ENCODE assay signal across 16 cellular contexts in genomic region chr15:51168700-51169099, GRCh38.
DNase-seq lines count a peak whose midpoint lies in the region; ATAC-seq and TF ChIP-seq lines count a peak whose summit lies in the region.
"Had no signal": no experiment of that assay in that cellular context is flagged by ENCODE, and none has a peak within 500 bp of the region (broad histone marks: within the 10 kb centered on the region; RNA-seq: fewer than 3 reads in every experiment).

No MANE protein-coding gene starts in this region.

- no peak overlapping the region for H2AK9ac ChIP-seq in IMR-90 (replicated peaks; ENCODE audit: low read depth, low read length, poor library complexity)

- H3K9ac ChIP-seq in IMR-90 (ENCODE audit: low read depth, low read length): no peak overlapping the region
- H3K9ac ChIP-seq: BLaER1 had no signal

- intact Hi-C loops in IMR-90 (cut with micrococcal nuclease): loop anchor here (1.0 kb wide), 1 partner anchor 16 kb away; no protein-coding TSS in a partner anchor

- no peak overlapping the region for H3K27ac Mint-ChIP-seq in endothelial cell (ENCODE audit: unreplicated experiment)
- H3K27ac Mint-ChIP-seq: CD8-positive, alpha-beta memory T cell had no signal

- H2AK5ac ChIP-seq in IMR-90 (ENCODE audit: low read depth, low read length): no peak overlapping the region

- TF ChIP-seq RAD21 in IMR-90 (IDR thresholded peaks at IDR 0.05; ENCODE audit: low read length): no peak

- no peak overlapping the region for H4K8ac ChIP-seq in IMR-90 (ENCODE audit: low read depth in 2 of 2, low read length in 2 of 2)

- H3K9me3 Mint-ChIP-seq in endothelial cell (ENCODE audit: unreplicated experiment): no peaks in the 10 kb centered on the region
- H3K9me3 Mint-ChIP-seq: CD8-positive, alpha-beta memory T cell had no signal

- H4K20me1 ChIP-seq in IMR-90 (ENCODE audit: insufficient read depth, low read length): no peaks in the 10 kb centered on the region
- H4K20me1 ChIP-seq: BLaER1 had no signal

- no peak overlapping the region for H2BK5ac ChIP-seq in IMR-90 (ENCODE audit: low read depth, low read length, poor library complexity, severe bottlenecking)

- no peak overlapping the region for H3K14ac ChIP-seq in IMR-90 (replicated peaks; ENCODE audit: low read depth, low read length)

- BruUV-seq in IMR-90 (replicated peaks; lab: Mats Ljungman, UMichigan): no TSS peak

- no peak overlapping the region for H2BK15ac ChIP-seq in IMR-90 (ENCODE audit: low read depth, low read length)

- POLR2A ChIA-PET in IMR-90 (lab: Charles Lee; ENCODE audit: unreplicated experiment): no interaction called here

- no peak overlapping the region for H2AFZ ChIP-seq in IMR-90 (replicated peaks; ENCODE audit: low read length, poor library complexity)

- H3K79me1 ChIP-seq in IMR-90 (ENCODE audit: low read depth in 1 of 2, low read length in 2 of 2): no peaks in the 10 kb centered on the region

- dilution Hi-C loops in IMR-90 (cut with HindIII; ENCODE audit: low sequenced_read_pairs, unreplicated experiment): no loop called here

- no peak overlapping the region for H3K4me2 ChIP-seq in IMR-90 (ENCODE audit: low read depth, low read length)
- H3K4me2 ChIP-seq: BLaER1 had no signal

- H2BK20ac ChIP-seq in IMR-90 (ENCODE audit: low read depth, low read length): peak overlapping the region; percentile 33; the same call in 1 of the 2 replicates

- H3K56ac ChIP-seq in IMR-90 (ENCODE audit: extremely low read depth, insufficient read depth, low read length): no peak overlapping the region

- no peaks in the 10 kb centered on the region for H3K36me3 ChIP-seq in IMR-90 (ENCODE audit: control insufficient read depth, insufficient read depth, low read length)
- H3K36me3 ChIP-seq: BLaER1, HAP-1 had no signal

- H3K27me3 ChIP-seq in IMR-90 (ENCODE audit: control insufficient read depth, insufficient read depth, low read length): peaks cover 4% of the 10 kb centered on the region; the same call in 1 of the 2 replicates
- H3K27me3 ChIP-seq: BLaER1 had no signal

- no peak overlapping the region for H3K4me3 Mint-ChIP-seq in endothelial cell (ENCODE audit: unreplicated experiment)
- H3K4me3 Mint-ChIP-seq: CD8-positive, alpha-beta memory T cell had no signal

- H3K4me3 ChIP-seq in IMR-90 (ENCODE audit: insufficient read depth, low read depth, low read length): no peak overlapping the region
- H3K4me3 ChIP-seq: BLaER1, HAP-1 had no signal

- in situ Hi-C loops in IMR-90 (cut with MboI; ENCODE audit: low sequenced_read_pairs): no loop called here

- peaks cover 2% of the 10 kb centered on the region for H3K4me1 Mint-ChIP-seq in endothelial cell (ENCODE audit: unreplicated experiment)
- H3K4me1 Mint-ChIP-seq: CD8-positive, alpha-beta memory T cell had no signal

- H3K23ac ChIP-seq in IMR-90 (ENCODE audit: low read depth, low read length): no peak overlapping the region

- H4K91ac ChIP-seq in IMR-90 (ENCODE audit: insufficient read depth, low read depth, low read length): no peak overlapping the region

- peaks cover 5% of the 10 kb centered on the region; the same call in 1 of the 2 replicates for H3K4me1 ChIP-seq in IMR-90 (ENCODE audit: control insufficient read depth, insufficient read depth, low read length)
- H3K4me1 ChIP-seq: Caco-2, HAP-1 had no signal

- H2BK120ac ChIP-seq in IMR-90 (ENCODE audit: low read depth, low read length): peak overlapping the region; percentile 10; the same call in 1 of the 2 replicates

- H3K27me3 Mint-ChIP-seq in endothelial cell (ENCODE audit: unreplicated experiment): peaks cover 3% of the 10 kb centered on the region

- no peak for TF ChIP-seq POLR2A in IMR-90 (IDR thresholded peaks at IDR 0.05; ENCODE audit: low read depth, low read length)

- peak overlapping the region; percentile 36; the same call in 1 of the 2 replicates for H4K5ac ChIP-seq in IMR-90 (ENCODE audit: low read depth, low read length)

- H3K9me1 ChIP-seq in IMR-90 (ENCODE audit: insufficient read depth, low read length): no peaks in the 10 kb centered on the region; the same call in 1 of the 2 replicates

- H3K18ac ChIP-seq in IMR-90 (ENCODE audit: low read depth, low read length): no peak overlapping the region; the same call in 1 of the 2 replicates

- no peaks in the 10 kb centered on the region for H3K36me3 Mint-ChIP-seq in endothelial cell (ENCODE audit: low read depth, unreplicated experiment)
- H3K36me3 Mint-ChIP-seq: CD8-positive, alpha-beta memory T cell had no signal

- CTCF ChIA-PET in IMR-90 (lab: Yijun Ruan, JAX): interaction anchor here (0.6 to 4.0 kb wide), 2 partner anchors 24 to 33 kb away, joined by 6 to 20 read pairs; no protein-coding TSS in a partner anchor

- no peak overlapping the region for H3K4ac ChIP-seq in IMR-90 (ENCODE audit: low read depth, low read length)

- H3K27ac ChIP-seq in IMR-90 (ENCODE audit: insufficient read depth, low read length): no peak overlapping the region
- H3K27ac ChIP-seq: BLaER1, HL-60 had no signal

- DNase-seq in EH (ENCODE audit: low read depth): peak; percentile 15
- no peak for DNase-seq in IMR-90
- DNase-seq in fibroblast of peridontal ligament (ENCODE audit: extremely low read depth): peak; percentile 59
- DNase-seq in superior temporal gyrus (ENCODE audit: extremely low spot score): peak; percentile 50
- DNase-seq in UCSD-AML1 (lab: John Stamatoyannopoulos, UW; ENCODE audit: unreplicated experiment): no peak
- DNase-seq in endothelial cell (ENCODE audit: low spot score): no peak
- DNase-seq: AML-193; Caco-2; CD8-positive, alpha-beta memory T cell; DND-41; GF-D8; KG1 had no signal

- no peaks in the 10 kb centered on the region for H3K9me3 ChIP-seq in IMR-90 (ENCODE audit: control insufficient read depth, insufficient read depth, low read length)
- H3K9me3 ChIP-seq: Caco-2, HAP-1 had no signal

- ATAC-seq in IMR-90 (ENCODE audit: low read depth): no peak; the same call in 1 of the 2 replicates
- no peak for ATAC-seq in GM21360 (IDR thresholded peaks at IDR 0.05; ENCODE audit: unreplicated experiment)

- TF ChIP-seq CTCF in IMR-90 (conservative IDR thresholded peaks at IDR 0.05; ENCODE audit: low read depth, low read length) (no peak), endothelial cell (IDR thresholded peaks at IDR 0.05; ENCODE audit: unreplicated experiment) (no peak)

TF ChIP-seq in IMR-90, 13 proteins besides CTCF, POLR2A, EP300 and RAD21:
- TF ChIP-seq NFE2L2 (IDR thresholded peaks at IDR 0.05; ENCODE audit: low read depth, low read length): peak; percentile 92
- TF ChIP-seq MAFK (IDR thresholded peaks at IDR 0.05; ENCODE audit: low read depth, low read length): no peak; the same call in 1 of the 2 replicates
- TF ChIP-seq BHLHE40 (IDR thresholded peaks at IDR 0.05; ENCODE audit: low read depth, low read length): no peak

Comparison
In these comparisons a context has a peak if more than half of its experiments do, and no peak if none do; other contexts are left out.
1. DNase-seq: peak in EH (single experiment), fibroblast of peridontal ligament (single experiment) and superior temporal gyrus (single experiment); none in IMR-90 (single experiment), UCSD-AML1 (single experiment) and endothelial cell (single experiment).